15 cellular contexts compared by ENCODE assay signal in the genomic region with DNA sequence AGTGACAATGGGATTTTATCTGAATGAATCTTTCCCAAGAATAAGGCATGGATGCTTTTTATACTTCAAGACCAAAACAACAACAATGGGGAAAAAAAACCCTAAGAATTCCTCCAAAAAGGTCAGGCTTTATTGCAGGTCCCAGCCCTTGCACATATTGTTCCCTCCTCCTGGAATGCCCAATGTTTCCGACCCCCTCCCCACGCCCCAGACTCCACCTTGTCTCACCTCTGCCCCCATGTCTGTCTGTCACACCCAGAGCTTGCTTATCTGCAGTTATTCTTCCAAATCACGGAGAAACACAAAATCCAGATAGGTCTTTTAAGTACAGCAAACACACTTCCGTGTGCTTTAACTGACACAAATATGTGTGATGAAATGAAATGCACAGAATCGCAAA. TPM values are rescaled to one million over a fixed set of nuclear protein-coding genes. Genes with fewer than 3 reads are reported as not detected.
DNase-seq lines count a peak whose midpoint lies in the region; ATAC-seq and TF ChIP-seq lines count a peak whose summit lies in the region.
"Had no signal": no experiment of that assay in that cellular context is flagged by ENCODE, and none has a peak within 500 bp of the region (broad histone marks: within the 10 kb centered on the region; RNA-seq: fewer than 3 reads in every experiment).

No MANE protein-coding gene starts in this region.

- H3K14ac ChIP-seq in H9 (ENCODE audit: insufficient read depth, low read length), result no peak overlapping the region

- DNase-seq in activated naive CD4-positive, alpha-beta T cell (lab: John Stamatoyannopoulos, UW), result no peak
- DNase-seq in H9, result no peak
- DNase-seq in endodermal cell, result no peak
- DNase-seq in progenitor cell of endocrine pancreas (ENCODE audit: low spot score, unreplicated experiment), result no peak
- DNase-seq in aorta, result no peak
- no peak for DNase-seq in NCI-H524 (lab: John Stamatoyannopoulos, UW)
- DNase-seq: DND-41, KG1, MV-4-11, NCI-H1417 treated with DMSO at 0.1 percent for 48 hours, NCI-H187 treated with DMSO at 0.1 percent for 48 hours, NCI-H226, NCI-H524 treated with DMSO at 0.1 percent for 48 hours had no signal

- H3K36me3 Mint-ChIP-seq in activated naive CD4-positive, alpha-beta T cell treated with anti-CD3 and anti-CD28 coated beads, Interleukin-2, amount 50 U/mL, for 24 hours, result peaks cover 27% of the 10 kb centered on the region
- H3K36me3 Mint-ChIP-seq in H9 (ENCODE audit: insufficient read depth in 1 of 3, low read depth in 3 of 3) (peaks cover 0 to 2% (median 0%) of the 10 kb centered on the region in 3 experiments; a peak in 2 of 7 replicates), endodermal cell (ENCODE audit: low read depth) (peaks cover 24% of the 10 kb centered on the region), progenitor cell of endocrine pancreas (ENCODE audit: insufficient read depth) (no peaks in the 10 kb centered on the region)

- peaks cover 24% of the 10 kb centered on the region for H3K36me3 ChIP-seq in endodermal cell (ENCODE audit: control insufficient read depth, insufficient read depth, low read length)
- no peaks in the 10 kb centered on the region for H3K36me3 ChIP-seq in aorta (ENCODE audit: control insufficient read depth in 1 of 2, insufficient read depth in 2 of 2, low read length in 1 of 2)

- H3K79me2 ChIP-seq in H9 (ENCODE audit: insufficient read depth, low read length), result no peaks in the 10 kb centered on the region

- H4K8ac ChIP-seq in H9 (replicated peaks; ENCODE audit: insufficient read length, low read depth, low read length), result no peak overlapping the region

- no peak overlapping the region for H4K5ac ChIP-seq in H9 (ENCODE audit: insufficient read length, low read depth, low read length)

- H3K27me3 Mint-ChIP-seq in activated naive CD4-positive, alpha-beta T cell treated with anti-CD3 and anti-CD28 coated beads, Interleukin-2, amount 50 U/mL, for 24 hours, result no peaks in the 10 kb centered on the region
- H3K27me3 Mint-ChIP-seq in H9 (ENCODE audit: low read depth), result no peaks in the 10 kb centered on the region; the same call in 1 of the 2 replicates
- no peaks in the 10 kb centered on the region for H3K27me3 Mint-ChIP-seq in endodermal cell (ENCODE audit: insufficient read depth)
- no peaks in the 10 kb centered on the region for H3K27me3 Mint-ChIP-seq in progenitor cell of endocrine pancreas
- H3K27me3 Mint-ChIP-seq: B cell had no signal

- H2AK5ac ChIP-seq in H9 (ENCODE audit: insufficient read length, low read length), result no peak overlapping the region

- H3K4me2 ChIP-seq in H9 (ENCODE audit: insufficient read depth, insufficient read length, low read length), result no peak overlapping the region

- H2BK120ac ChIP-seq in H9 (ENCODE audit: low read depth, low read length, poor library complexity, severe bottlenecking), result no peak overlapping the region

- H2BK5ac ChIP-seq in H9 (ENCODE audit: insufficient read length, low read length), result no peak overlapping the region

- H3K27me3 ChIP-seq in H9 (ENCODE audit: insufficient read depth, low read length) (no peaks in the 10 kb centered on the region), endodermal cell (ENCODE audit: control insufficient read depth, insufficient read depth, low read length, poor library complexity, severe bottlenecking) (no peaks in the 10 kb centered on the region), aorta (ENCODE audit: control insufficient read depth in 1 of 2, insufficient read depth in 2 of 2, low read length in 1 of 2) (no peaks in the 10 kb centered on the region)

- ATAC-seq in aorta (ENCODE audit: low FRiP score), result no peak

- no peaks in the 10 kb centered on the region for H3K9me3 ChIP-seq in H9 (ENCODE audit: control insufficient read depth, low read depth, low read length)
- peaks cover 16% of the 10 kb centered on the region for H3K9me3 ChIP-seq in endodermal cell (ENCODE audit: control insufficient read depth, low read length)
- no peaks in the 10 kb centered on the region for H3K9me3 ChIP-seq in aorta (ENCODE audit: control insufficient read depth, low read length)

- H4K20me1 ChIP-seq in H9 (ENCODE audit: control insufficient read depth, insufficient read depth, insufficient read length), result no peaks in the 10 kb centered on the region

- intact Hi-C loops in aorta (cut with DNase I), result no loop called here

- no peak overlapping the region for H2BK12ac ChIP-seq in H9 (ENCODE audit: insufficient read length, low read depth, low read length)

- no peaks in the 10 kb centered on the region for H3K23me2 ChIP-seq in H9 (ENCODE audit: insufficient read length, low read depth, low read length, poor library complexity, severe bottlenecking)

- H3T11ph ChIP-seq in H9 (ENCODE audit: low read length), result no peak overlapping the region

- no peaks in the 10 kb centered on the region for H3K79me1 ChIP-seq in H9 (ENCODE audit: insufficient read depth, low read depth, low read length, poor library complexity, severe bottlenecking)

- no peak overlapping the region for H2BK20ac ChIP-seq in H9 (ENCODE audit: low read depth, low read length, poor library complexity, severe bottlenecking)

- no peak overlapping the region for H4K91ac ChIP-seq in H9 (ENCODE audit: insufficient read length, low read depth, low read length)

- no peak overlapping the region for H3K4me3 Mint-ChIP-seq in activated naive CD4-positive, alpha-beta T cell treated with anti-CD3 and anti-CD28 coated beads, Interleukin-2, amount 50 U/mL, for 24 hours
- no peak overlapping the region for H3K4me3 Mint-ChIP-seq in H9
- no peak overlapping the region for H3K4me3 Mint-ChIP-seq in endodermal cell
- H3K4me3 Mint-ChIP-seq in progenitor cell of endocrine pancreas (ENCODE audit: low read depth), result no peak overlapping the region
- H3K4me3 Mint-ChIP-seq: B cell had no signal

- no peak overlapping the region for H2AFZ ChIP-seq in H9 (ENCODE audit: low read length)

- TF ChIP-seq CTCF in H9 (conservative IDR thresholded peaks at IDR 0.05) (no peak), endodermal cell (conservative IDR thresholded peaks at IDR 0.05) (no peak), progenitor cell of endocrine pancreas (IDR thresholded peaks at IDR 0.05; ENCODE audit: unreplicated experiment) (no peak)

- H3K4me3 ChIP-seq in endodermal cell (ENCODE audit: low read length) (peak overlapping the region; percentile 34), aorta (ENCODE audit: low read length in 2 of 2) (no peak overlapping the region)

- H3K23ac ChIP-seq in H9 (ENCODE audit: insufficient read length, low read depth, low read length), result no peak overlapping the region

- H3K9me3 Mint-ChIP-seq in activated naive CD4-positive, alpha-beta T cell treated with anti-CD3 and anti-CD28 coated beads, Interleukin-2, amount 50 U/mL, for 24 hours, result peaks cover 5% of the 10 kb centered on the region
- H3K9me3 Mint-ChIP-seq in H9, result no peaks in the 10 kb centered on the region; a peak in 1 of 5 replicates
- peaks cover 2% of the 10 kb centered on the region for H3K9me3 Mint-ChIP-seq in endodermal cell
- no peaks in the 10 kb centered on the region for H3K9me3 Mint-ChIP-seq in progenitor cell of endocrine pancreas (ENCODE audit: low read depth)

- no peak overlapping the region for H3K56ac ChIP-seq in H9 (ENCODE audit: insufficient read length, low read depth, low read length)

- H3K27ac Mint-ChIP-seq in activated naive CD4-positive, alpha-beta T cell treated with anti-CD3 and anti-CD28 coated beads, Interleukin-2, amount 50 U/mL, for 24 hours, result peak overlapping the region; percentile 41
- H3K27ac Mint-ChIP-seq in H9 (peak overlapping the region in 2 of 3 experiments; percentile 11 to 51; a peak in 2 of 7 replicates), endodermal cell (no peak overlapping the region), progenitor cell of endocrine pancreas (peak overlapping the region; percentile 87)
- H3K27ac Mint-ChIP-seq: B cell had no signal

- no peak overlapping the region for H3K4ac ChIP-seq in H9 (ENCODE audit: low read depth, low read length)

- peaks cover 80% of the 10 kb centered on the region for H3K4me1 Mint-ChIP-seq in activated naive CD4-positive, alpha-beta T cell treated with anti-CD3 and anti-CD28 coated beads, Interleukin-2, amount 50 U/mL, for 24 hours
- peaks cover 4 to 6% of the 10 kb centered on the region in 2 experiments for H3K4me1 Mint-ChIP-seq in H9
- peaks cover 59% of the 10 kb centered on the region for H3K4me1 Mint-ChIP-seq in endodermal cell
- peaks cover 46% of the 10 kb centered on the region for H3K4me1 Mint-ChIP-seq in progenitor cell of endocrine pancreas (ENCODE audit: low read depth)

- H3K27ac ChIP-seq in H9 (ENCODE audit: insufficient read length, low read depth, low read length), result no peak overlapping the region
- H3K27ac ChIP-seq in endodermal cell (ENCODE audit: low read depth, low read length), result no peak overlapping the region
- H3K27ac ChIP-seq in aorta (ENCODE audit: low read depth in 1 of 2, low read length in 2 of 2), result no peak overlapping the region

- no peak overlapping the region for H3K18ac ChIP-seq in H9 (ENCODE audit: insufficient read length, low read depth, low read length)

- H3K9ac ChIP-seq in H9 (ENCODE audit: extremely low read depth, insufficient read length, low read length) (no peak overlapping the region), endodermal cell (ENCODE audit: extremely low read depth, low read length, poor library complexity, severe bottlenecking) (no peak overlapping the region)

- no peak overlapping the region for H2BK15ac ChIP-seq in H9 (ENCODE audit: low read depth, low read length)

- no CpG with 5 or more reads among the region's 5 CpGs for WGBS in H9 (ENCODE audit: extremely low coverage, insufficient read length, low lambda C conversion rate)
- WGBS in endodermal cell (ENCODE audit: insufficient coverage in 1 of 2, insufficient read length in 1 of 2), 2 experiments, result 83 to 84% methylated on average over 3 to 5 of the region's 5 CpGs
- 72 to 76% methylated on average over 5 of the region's 5 CpGs for WGBS in aorta, 2 donors

- H3K4me1 ChIP-seq in H9 (ENCODE audit: insufficient read depth, low read length) (no peaks in the 10 kb centered on the region), endodermal cell (ENCODE audit: control insufficient read depth, insufficient read depth, low read length) (peaks cover 18% of the 10 kb centered on the region), aorta (ENCODE audit: control insufficient read depth in 1 of 2, insufficient read depth in 2 of 2, low read length in 2 of 2) (no peaks in the 10 kb centered on the region)

RNA-seq across cellular contexts. Expression of a gene that starts 43.5 kb away (rescaled TPM):
- 7.8 TPM in 2 replicates for total RNA-seq in H9 (2021)
- total RNA-seq in endodermal cell, result 100 to 1,000 TPM; 120 to 131 TPM
- polyA plus RNA-seq in endodermal cell (2013, experiment 1 of 2), result 16.6 TPM
- polyA plus RNA-seq in endodermal cell (2013, experiment 2 of 2), result 21.5 TPM
- total RNA-seq in progenitor cell of endocrine pancreas, result 65.5 and 66.1 TPM in 2 replicates
- 10 to 100 TPM; 38.8 to 86.9 TPM for total RNA-seq in aorta
- polyA plus RNA-seq in aorta, result 10 to 100 TPM in 1 of 2 donors, 1 to 10 TPM in 1; 1.8 to 10.9 TPM
